In the genomic region with DNA sequence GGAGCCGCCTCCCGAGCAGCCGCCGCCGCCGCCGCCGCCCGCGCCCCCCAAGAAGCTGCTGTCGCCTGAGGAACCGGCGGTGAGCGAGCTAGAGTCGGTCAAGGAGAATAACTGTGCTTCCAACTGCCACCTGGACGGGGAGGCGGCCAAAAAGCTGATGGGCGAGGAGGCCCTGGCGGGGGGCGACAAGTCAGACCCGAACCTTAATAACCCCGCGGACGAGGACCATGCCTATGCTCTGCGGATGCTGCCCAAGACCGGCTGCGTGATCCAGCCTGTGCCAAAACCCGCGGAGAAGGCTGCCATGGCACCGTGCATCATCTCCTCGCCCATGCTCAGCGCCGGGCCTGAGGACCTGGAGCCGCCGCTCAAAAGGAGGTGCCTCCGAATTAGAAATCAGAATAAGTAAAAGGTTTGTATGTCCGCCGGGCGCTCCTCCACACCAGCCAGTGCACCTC, we compare ENCODE assay signal across 17 cellular contexts.
DNase-seq lines count a peak whose midpoint lies in the region; ATAC-seq and TF ChIP-seq lines count a peak whose summit lies in the region.
"Had no signal": no experiment of that assay in that cellular context is flagged by ENCODE, and none has a peak within 500 bp of the region (broad histone marks: within the 10 kb centered on the region; RNA-seq: fewer than 3 reads in every experiment).

No MANE protein-coding gene starts in this region.

- WGBS in stomach, 5 donors = 52 to 79% (median 62%) methylated on average over 32 to 39 of the region's 39 CpGs

- H3K4me1 Mint-ChIP-seq in naive B cell = peaks cover 31 to 58% (median 41%) of the 10 kb centered on the region in 3 donors
- H3K4me1 Mint-ChIP-seq: neural crest cell had no signal

- H3K27ac ChIP-seq in ascending aorta (no peak overlapping the region), stomach (no peak overlapping the region)
- H3K27ac ChIP-seq: body of pancreas, lower lobe of right lung had no signal

- TF ChIP-seq POLR2A in stomach (IDR thresholded peaks at IDR 0.05) = no peak

- CTCF ChIA-PET in AG04449 (lab: Yijun Ruan, JAX) = interaction anchor here (1.3 kb wide), 1 partner anchor 12 kb away, joined by 4 read pairs; no protein-coding TSS in a partner anchor

- no peaks in the 10 kb centered on the region for H3K9me3 Mint-ChIP-seq in naive B cell
- H3K9me3 Mint-ChIP-seq: neural crest cell had no signal

- H3K9me3 ChIP-seq in ES-I3 (ENCODE audit: control insufficient read depth, insufficient read depth, low read length) (no peaks in the 10 kb centered on the region), ascending aorta (no peaks in the 10 kb centered on the region), stomach (no peaks in the 10 kb centered on the region)
- H3K9me3 ChIP-seq: body of pancreas, lower lobe of right lung had no signal

- H3K4me1 ChIP-seq in ES-I3 (ENCODE audit: insufficient read depth, low read length) (no peaks in the 10 kb centered on the region), ascending aorta (peaks cover 0 to under 1% of the 10 kb centered on the region in 2 donors), stomach (peaks cover 3 to 9% (median 5%) of the 10 kb centered on the region in 4 donors)
- H3K4me1 ChIP-seq: body of pancreas, lower lobe of right lung had no signal

- ATAC-seq in naive B cell (ENCODE audit: low read depth in 2 of 2) = no peak
- no peak for ATAC-seq in GM21515 (IDR thresholded peaks at IDR 0.05; ENCODE audit: unreplicated experiment)
- no peak for ATAC-seq in HG03521 (IDR thresholded peaks at IDR 0.05; ENCODE audit: unreplicated experiment)
- ATAC-seq: body of pancreas, HCT116 had no signal

- peaks cover 7 to 31% (median 16%) of the 10 kb centered on the region in 3 donors for H3K27me3 Mint-ChIP-seq in naive B cell

- no peak for TF ChIP-seq EP300 in stomach (IDR thresholded peaks at IDR 0.05)

- no peaks in the 10 kb centered on the region for H3K36me3 ChIP-seq in ES-I3 (ENCODE audit: insufficient read depth, low read length)
- no peaks in the 10 kb centered on the region for H3K36me3 ChIP-seq in ascending aorta
- H3K36me3 ChIP-seq in stomach = peaks cover 0 to 7% (median 3%) of the 10 kb centered on the region in 4 donors
- H3K36me3 ChIP-seq: lower lobe of right lung had no signal

- TF ChIP-seq CTCF in AG04449 (IDR thresholded peaks at IDR 0.05; ENCODE audit: insufficient read depth, low read length, missing control alignments) (no peak), ascending aorta (IDR thresholded peaks at IDR 0.05) (no peak), stomach (IDR thresholded peaks at IDR 0.05) (no peak)

- peak overlapping the region; percentile 67 to 91 (median 77) for H3K4me3 Mint-ChIP-seq in naive B cell
- H3K4me3 Mint-ChIP-seq: neural crest cell had no signal

- H3K4me3 ChIP-seq in AG04449 (ENCODE audit: low read depth, low read length) (0 out of 2 replicates have a peak overlapping the region, but pooled peaks have one; percentile 1), ascending aorta (peak overlapping the region; percentile 46 to 58), stomach (peak overlapping the region in 2 of 4 donors; percentile 31 to 38)
- H3K4me3 ChIP-seq: body of pancreas, lower lobe of right lung had no signal

- intact Hi-C loops in ascending aorta (cut with DNase I) = no loop called here
- intact Hi-C loops in stomach (cut with DNase I; ENCODE audit: low total_unique reads) = no loop called here

- POLR2A ChIA-PET in AG04449 (lab: Yijun Ruan, JAX) = no interaction called here

- H3K9ac ChIP-seq in ES-I3 (ENCODE audit: low read depth, low read length) = peak overlapping the region; percentile 33; the same call in 1 of the 2 replicates

- no peaks in the 10 kb centered on the region for H3K27me3 ChIP-seq in ascending aorta
- peaks cover 0 to 21% (median 10%) of the 10 kb centered on the region in 3 donors for H3K27me3 ChIP-seq in stomach
- H3K27me3 ChIP-seq: body of pancreas had no signal

- DNase-seq in AG04449 (ENCODE audit: low read depth, low spot score) = no peak
- DNase-seq in ascending aorta (ENCODE audit: low spot score in 2 of 2) = no peak
- no peak for DNase-seq in naive B cell
- no peak for DNase-seq in stomach
- no peak for DNase-seq in NCI-H1436 treated with DMSO at 0.1 percent for 48 hours (lab: John Stamatoyannopoulos, UW)
- DNase-seq: activated CD4-positive, alpha-beta T cell treated with anti-CD3 and anti-CD28 coated beads for 1 hour; body of pancreas; DMS153; lower lobe of right lung; NCI-H1105; RPMI8226; T-helper 1 cell had no signal

- H3K36me3 Mint-ChIP-seq in naive B cell = no peaks in the 10 kb centered on the region

- H3K27ac Mint-ChIP-seq in naive B cell = peak overlapping the region in 1 of 6 donors; percentile 23
